9 cellular contexts compared by ENCODE assay signal in genomic region chr17:77096570-77097214, GRCh38. TPM values are rescaled to one million over a fixed set of nuclear protein-coding genes. Genes with fewer than 3 reads are reported as not detected.
DNase-seq lines count a peak whose midpoint lies in the region; ATAC-seq and TF ChIP-seq lines count a peak whose summit lies in the region.
"Had no signal": no experiment of that assay in that cellular context is flagged by ENCODE, and none has a peak within 500 bp of the region (broad histone marks: within the 10 kb centered on the region; RNA-seq: fewer than 3 reads in every experiment).

No MANE protein-coding gene starts in this region.

- no peaks in the 10 kb centered on the region for H3K9me3 ChIP-seq in right cardiac atrium (ENCODE audit: control insufficient read depth, low read length)
- no peaks in the 10 kb centered on the region for H3K9me3 ChIP-seq in spleen
- H3K9me3 ChIP-seq: SJCRH30 had no signal

- peak; percentile 68 for TF ChIP-seq RAD21 in Ishikawa (IDR thresholded peaks at IDR 0.05; ENCODE audit: low read depth)

- TF ChIP-seq EP300 in Ishikawa (IDR thresholded peaks at IDR 0.05; ENCODE audit: borderline replicate concordance) = no peak

- peaks cover 0 to 72% (median 45%) of the 10 kb centered on the region in 6 donors for H3K36me3 ChIP-seq in spleen

- TF ChIP-seq CTCF in spleen (IDR thresholded peaks at IDR 0.05 in 8 of 11, conservative IDR thresholded peaks at IDR 0.05 in 3 of 11) = peak in 10 of 11 experiments; percentile 31 to 75 (median 56)

- H3K4me1 ChIP-seq in right cardiac atrium (ENCODE audit: control insufficient read depth, insufficient read depth, low read length) (peaks cover 12% of the 10 kb centered on the region), spleen (peaks cover 10 to 73% (median 41%) of the 10 kb centered on the region in 6 donors)
- H3K4me1 ChIP-seq: SJCRH30 had no signal

- DNase-seq in DMS 273 (lab: John Stamatoyannopoulos, UW; ENCODE audit: unreplicated experiment) (peak; percentile 46), right cardiac atrium (peak in 2 of 3 donors; percentile 32 to 72), spleen (no peak), HuH-7.5 (ENCODE audit: low spot score) (no peak)

- H3K27ac ChIP-seq in angular gyrus (ENCODE audit: low read depth, low read length) (peak overlapping the region; percentile 75), right cardiac atrium (ENCODE audit: low read length) (peak overlapping the region; percentile 77), spleen (peak overlapping the region in 6 of 8 donors; percentile 20 to 91 (median 84))
- H3K27ac ChIP-seq: SJCRH30 had no signal

- no peak for TF ChIP-seq POLR2A in spleen (IDR thresholded peaks at IDR 0.05)

- 14% methylated on average over 12 of the region's 12 CpGs for WGBS in right cardiac atrium
- WGBS in spleen, 5 donors = 55 to 76% (median 73%) methylated on average over 12 of the region's 12 CpGs

- intact Hi-C loops in right cardiac atrium (cut with DNase I) (loop anchor here (5.0 to 10.0 kb wide), 4 partner anchors 36 to 118 kb away; partner anchors contain the start of gene SEC14L1 (in 3 of the 4)), spleen (cut with DNase I; ENCODE audit: low total_unique reads) (no loop called here)

- H3K4me3 ChIP-seq in right cardiac atrium (ENCODE audit: low read length) (no peak overlapping the region), spleen (no peak overlapping the region)
- H3K4me3 ChIP-seq: SJCRH30 had no signal

- no peaks in the 10 kb centered on the region for H3K27me3 ChIP-seq in right cardiac atrium (ENCODE audit: control insufficient read depth, insufficient read depth)
- H3K27me3 ChIP-seq in spleen (replicated peaks in 1 of 7) = no peaks in the 10 kb centered on the region
- H3K27me3 ChIP-seq: SJCRH30 had no signal

- peak; percentile 81 to 82 for ATAC-seq in right cardiac atrium
- ATAC-seq in GM21737 (IDR thresholded peaks at IDR 0.05; ENCODE audit: unreplicated experiment) = no peak
- no peak for ATAC-seq in GM21367 (IDR thresholded peaks at IDR 0.05; ENCODE audit: unreplicated experiment)

TF ChIP-seq in Ishikawa, 13 proteins besides CTCF, POLR2A, EP300 and RAD21:
- TF ChIP-seq FOXM1 (IDR thresholded peaks at IDR 0.05; ENCODE audit: borderline replicate concordance, low read depth) (no peak), EGR1 (IDR thresholded peaks at IDR 0.05) (no peak), TCF12 (IDR thresholded peaks at IDR 0.05; ENCODE audit: low read depth) (no peak), NFIC (IDR thresholded peaks at IDR 0.05) (no peak), MAX (IDR thresholded peaks at IDR 0.05) (no peak), USF1 (IDR thresholded peaks at IDR 0.05) (no peak), ZBTB7A (IDR thresholded peaks at IDR 0.05; ENCODE audit: low read depth) (no peak), TAF1 (IDR thresholded peaks at IDR 0.05; ENCODE audit: low read depth) (no peak), CEBPB (IDR thresholded peaks at IDR 0.05) (no peak), REST (IDR thresholded peaks at IDR 0.05; ENCODE audit: low read depth) (no peak), TEAD4 (IDR thresholded peaks at IDR 0.05) (no peak), CREB1 (IDR thresholded peaks at IDR 0.05; ENCODE audit: low read depth) (no peak), YY1 (IDR thresholded peaks at IDR 0.05; ENCODE audit: low read depth) (no peak)

RNA-seq across cellular contexts. Expression of gene SEC14L1, which starts 44.1 kb away (rescaled TPM):
- total RNA-seq in right cardiac atrium = 10 to 100 TPM; 47.2 to 58.4 (median 50.1) TPM
- 39.6 TPM for polyA plus RNA-seq in right cardiac atrium
- total RNA-seq in spleen = 100 to 1,000 TPM; 152 to 202 (median 182) TPM
- 10 to 100 TPM; 14.5 to 37.6 (median 18.0) TPM for polyA plus RNA-seq in spleen

Comparison
In these comparisons a context has a peak if more than half of its experiments do, and no peak if none do; other contexts are left out.
1. DNase-seq: peak in DMS 273 (single experiment) and right cardiac atrium (2 of 3); none in spleen (single experiment) and HuH-7.5 (single experiment).
2. ATAC-seq: peak in right cardiac atrium (2 of 2); none in GM21737 (single experiment) and GM21367 (single experiment).
3. Peak in every context shown above with its lines, with median percentiles within 50 percentile points of each other: H3K27ac ChIP-seq.